In the genomic region with DNA sequence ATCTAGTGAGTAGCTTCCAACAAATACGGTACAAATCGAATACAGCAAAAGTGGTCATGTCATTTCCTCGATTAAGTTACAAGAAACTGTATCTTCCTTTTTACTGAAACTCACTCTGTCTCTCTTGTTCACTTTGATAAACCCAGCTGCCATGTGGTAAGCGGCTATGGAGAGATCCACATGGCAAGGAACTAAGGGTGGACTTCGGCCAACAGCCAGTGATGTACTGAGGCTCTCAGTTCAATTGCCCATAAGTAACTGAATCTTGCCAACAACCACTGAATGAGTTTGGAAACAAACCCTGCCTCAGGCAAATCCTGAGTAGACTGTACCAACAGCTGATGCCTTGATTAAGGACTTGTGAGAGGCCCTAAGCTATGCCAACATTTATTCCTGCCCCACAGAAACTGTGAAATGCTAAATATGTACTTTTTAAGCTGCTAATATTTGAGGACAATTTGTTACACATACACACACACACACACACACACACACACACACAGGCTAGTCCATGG, we compare ENCODE assay signal across 16 cellular contexts.
DNase-seq lines count a peak whose midpoint lies in the region; TF ChIP-seq lines count a peak whose summit lies in the region.
"Had no signal": no experiment of that assay in that cellular context is flagged by ENCODE, and none has a peak within 500 bp of the region (broad histone marks: within the 10 kb centered on the region; RNA-seq: fewer than 3 reads in every experiment).

No MANE protein-coding gene starts in this region.

- DNase-seq in LHCN-M2 (ENCODE audit: low read depth) (peak; percentile 2), astrocyte of the hippocampus (ENCODE audit: low read depth, low spot score) (peak; percentile 27), fibroblast of peridontal ligament (ENCODE audit: extremely low read depth) (peak; percentile 8), pons (ENCODE audit: low spot score) (peak; percentile 13), GM10266 (ENCODE audit: extremely low spot score) (no peak), COR-L47 (lab: John Stamatoyannopoulos, UW) (no peak)
- DNase-seq in activated CD4-positive, CD25-positive, alpha-beta regulatory T cell treated with anti-CD3 and anti-CD28 coated beads, Interleukin-2, amount 50 U/mL, for 72 hours: no peak
- DNase-seq: 8988T; AML-193; Calu3; CD4-positive, CD25-positive, alpha-beta regulatory T cell; DMS 273 treated with DMSO at 0.1 percent for 48 hours; DND-41; GDM1; GOT3; H9 had no signal

- no peak for TF ChIP-seq CTCF in GM10266 (IDR thresholded peaks at IDR 0.05; ENCODE audit: control insufficient read depth, insufficient read depth, low read depth, missing control alignments)

Comparison
In these comparisons a context has a peak if more than half of its experiments do, and no peak if none do; other contexts are left out.
1. DNase-seq: peak in LHCN-M2 (single experiment), astrocyte of the hippocampus (single experiment), fibroblast of peridontal ligament (single experiment) and pons (single experiment); none in GM10266 (single experiment), COR-L47 (single experiment) and activated CD4-positive, CD25-positive, alpha-beta regulatory T cell treated with anti-CD3 and anti-CD28 coated beads, Interleukin-2, amount 50 U/mL, for 72 hours (single experiment).